In genomic region chr4:183326387-183326786, GRCh38 we compare ENCODE assay signal across 6 cellular contexts. TPM values are rescaled to one million over a fixed set of nuclear protein-coding genes. Genes with fewer than 3 reads are reported as not detected.
"Had no signal": no experiment of that assay in that cellular context is flagged by ENCODE, and none has a peak within 500 bp of the region (broad histone marks: within the 10 kb centered on the region; RNA-seq: fewer than 3 reads in every experiment).

No MANE protein-coding gene starts in this region.

RNA-seq across cellular contexts. Expression of gene CLDN24, which starts 4.2 kb away (rescaled TPM):
- total RNA-seq: GM23248, H4, H7, HFFc6, HT1080, IMR-90 had no signal
- polyA plus RNA-seq: GM23248, IMR-90 had no signal

RNA-seq across cellular contexts. Expression of gene CLDN22, which starts 6.3 kb away (rescaled TPM):
- total RNA-seq: GM23248, H4, H7, HFFc6, HT1080, IMR-90 had no signal
- polyA plus RNA-seq: GM23248, IMR-90 had no signal
